ENCODE assay signal across 25 cellular contexts in the genomic region with DNA sequence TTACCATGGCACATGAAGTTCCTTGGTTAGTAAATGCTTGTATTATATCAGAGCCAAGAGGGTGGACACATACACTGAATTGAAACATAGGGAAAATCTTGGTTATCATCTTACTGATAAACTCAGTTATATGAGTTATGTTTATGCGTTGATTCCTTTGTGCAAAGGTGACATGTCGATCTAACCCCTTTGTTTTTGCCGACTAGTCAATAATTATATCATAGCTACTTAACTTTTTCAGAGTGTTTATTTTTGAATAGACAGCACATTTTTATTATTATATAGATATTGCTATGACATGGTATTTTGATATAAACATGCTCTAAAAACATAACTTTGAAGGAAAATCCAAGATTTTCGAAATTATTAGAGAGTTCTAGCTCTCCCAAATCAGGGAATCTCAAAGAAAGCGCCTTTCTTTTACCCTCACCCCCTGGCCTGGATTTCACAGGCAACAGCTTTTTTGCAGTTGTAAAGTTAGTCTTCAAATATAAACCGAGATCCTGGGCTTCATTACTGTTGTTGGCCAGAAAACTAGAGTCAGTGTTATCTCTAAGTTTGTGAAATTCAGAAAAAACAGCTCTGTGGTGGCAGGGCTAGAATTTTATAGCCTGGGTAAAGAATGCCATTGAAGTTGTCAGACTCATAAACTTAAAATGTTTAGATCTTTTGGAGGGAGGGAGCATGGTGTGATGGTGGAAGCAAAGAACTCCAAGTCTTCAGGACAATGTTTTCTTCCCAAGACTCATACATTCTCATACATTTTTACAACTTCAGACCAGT. TPM values are rescaled to one million over a fixed set of nuclear protein-coding genes. Genes with fewer than 3 reads are reported as not detected.
DNase-seq lines count a peak whose midpoint lies in the region; ATAC-seq, FAIRE-seq and TF ChIP-seq lines count a peak whose summit lies in the region.
"Had no signal": no experiment of that assay in that cellular context is flagged by ENCODE, and none has a peak within 500 bp of the region (broad histone marks: within the 10 kb centered on the region; RNA-seq: fewer than 3 reads in every experiment).

No MANE protein-coding gene starts in this region.

- 1% methylated on average over 6 of the region's 6 CpGs for WGBS in HepG2 (ENCODE audit: low lambda C conversion rate)
- WGBS in right lobe of liver (ENCODE audit: insufficient coverage, low coverage, low lambda C conversion rate, missing lambda C conversion rate), result 37% methylated on average over 6 of the region's 6 CpGs
- WGBS in smooth muscle cell (ENCODE audit: low lambda C conversion rate), result 31% methylated on average over 6 of the region's 6 CpGs

- H3K4me3 Mint-ChIP-seq in mesothelial cell of epicardium, result no peak overlapping the region
- no peak overlapping the region for H3K4me3 Mint-ChIP-seq in activated CD8-positive, alpha-beta T cell treated with anti-CD3 and anti-CD28 coated beads, Interleukin-2, amount 10 ng/mL, durations not matched to agents 7 days and 5 days
- H3K4me3 Mint-ChIP-seq: CD14-positive monocyte had no signal

- H2AFZ ChIP-seq in HepG2 (ENCODE audit: low read length) (no peak overlapping the region), smooth muscle cell (ENCODE audit: low read depth) (no peak overlapping the region)
- H2AFZ ChIP-seq: PC-9 had no signal

- H3K4me3 ChIP-seq in HepG2 (replicated peaks in 1 of 3; ENCODE audit: insufficient read depth in 1 of 3, low read depth in 2 of 3, low read length in 3 of 3), result no peak overlapping the region
- no peak overlapping the region for H3K4me3 ChIP-seq in right lobe of liver
- H3K4me3 ChIP-seq in smooth muscle cell, result no peak overlapping the region
- H3K4me3 ChIP-seq: PC-9, SJCRH30 had no signal

- BruUV-seq in HepG2 (replicated peaks; lab: Mats Ljungman, UMichigan), result no TSS peak

- TF ChIP-seq POLR2A in HepG2 (IDR thresholded peaks at IDR 0.05; ENCODE audit: insufficient read depth in 1 of 2, low read depth in 2 of 2, low read length in 2 of 2) (no peak), right lobe of liver (IDR thresholded peaks at IDR 0.05) (no peak)

- H3K4me2 ChIP-seq in HepG2 (ENCODE audit: low read depth, low read length), result no peak overlapping the region
- peak overlapping the region; percentile 34 for H3K4me2 ChIP-seq in smooth muscle cell
- H3K4me2 ChIP-seq: KMS-11, PC-9 had no signal

- in situ Hi-C loops in HepG2 (cut with HindIII; ENCODE audit: extremely low pct_ligation_motif_present, low pct_unique_long_range_greater_than_20kb), result no loop called here

- no peak for TF ChIP-seq EP300 in HepG2 (IDR thresholded peaks at IDR 0.05; ENCODE audit: low read depth in 2 of 2, low read length in 2 of 2)
- no peak for TF ChIP-seq EP300 in HepG2 (CRISPR knock-in tag; IDR thresholded peaks at IDR 0.05; ENCODE audit: borderline replicate concordance)

- CTCF ChIA-PET in HepG2 (lab: Yijun Ruan, JAX; ENCODE audit: low intra/inter-chr PET ratio, low total read pairs), result no interaction called here
- CTCF ChIA-PET in activated CD8-positive, alpha-beta T cell treated with anti-CD3 and anti-CD28 coated beads, Interleukin-2, amount 10 ng/mL, durations not matched to agents 7 days and 5 days (lab: Charles Lee), result no interaction called here

- H3K27ac Mint-ChIP-seq in mesothelial cell of epicardium, result peak overlapping the region; percentile 64
- H3K27ac Mint-ChIP-seq in activated CD8-positive, alpha-beta T cell treated with anti-CD3 and anti-CD28 coated beads, Interleukin-2, amount 10 ng/mL, durations not matched to agents 7 days and 5 days, result no peak overlapping the region

- no peaks in the 10 kb centered on the region for H3K9me3 Mint-ChIP-seq in mesothelial cell of epicardium
- no peaks in the 10 kb centered on the region for H3K9me3 Mint-ChIP-seq in activated CD8-positive, alpha-beta T cell treated with anti-CD3 and anti-CD28 coated beads, Interleukin-2, amount 10 ng/mL, durations not matched to agents 7 days and 5 days (ENCODE audit: insufficient read depth)

- H3K36me3 ChIP-seq in HepG2 (replicated peaks in 1 of 2; ENCODE audit: control insufficient read depth in 1 of 2, insufficient read depth in 2 of 2, low read length in 2 of 2) (no peaks in the 10 kb centered on the region), right lobe of liver (no peaks in the 10 kb centered on the region), smooth muscle cell (ENCODE audit: low read depth) (no peaks in the 10 kb centered on the region)
- H3K36me3 ChIP-seq: BE2C, SJCRH30 had no signal

- no peaks in the 10 kb centered on the region for H3K36me3 Mint-ChIP-seq in mesothelial cell of epicardium
- no peaks in the 10 kb centered on the region for H3K36me3 Mint-ChIP-seq in activated CD8-positive, alpha-beta T cell treated with anti-CD3 and anti-CD28 coated beads, Interleukin-2, amount 10 ng/mL, durations not matched to agents 7 days and 5 days (ENCODE audit: low read depth)
- H3K36me3 Mint-ChIP-seq: CD14-positive monocyte had no signal

- H3K4me1 ChIP-seq in HepG2 (ENCODE audit: insufficient read depth, low read length) (no peaks in the 10 kb centered on the region), right lobe of liver (no peaks in the 10 kb centered on the region), smooth muscle cell (ENCODE audit: low read depth) (peaks cover 5% of the 10 kb centered on the region)
- H3K4me1 ChIP-seq: BE2C had no signal

- FAIRE-seq in HepG2 (lab: Jason Lieb, UNC), result no peak
- FAIRE-seq: GM12891, H54 had no signal

- H3F3A ChIP-seq in smooth muscle cell (ENCODE audit: low read depth), result peaks cover 22% of the 10 kb centered on the region

- DNase-seq in HepG2 (ENCODE audit: low spot score) (no peak), right lobe of liver (no peak), amniotic epithelial cell (ENCODE audit: low read depth) (peak; percentile 49), mesothelial cell of epicardium (ENCODE audit: low spot score in 2 of 2, unreplicated experiment in 2 of 2) (no peak), smooth muscle cell (lab: John Stamatoyannopoulos, UW; ENCODE audit: unreplicated experiment) (no peak), DMS53 treated with DMSO at 0.1 percent for 48 hours (lab: John Stamatoyannopoulos, UW; ENCODE audit: unreplicated experiment) (no peak), KG1 (lab: John Stamatoyannopoulos, UW) (no peak)
- no peak for DNase-seq in activated CD8-positive, alpha-beta T cell treated with anti-CD3 and anti-CD28 coated beads, Interleukin-2, amount 10 ng/mL, durations not matched to agents 7 days and 5 days
- DNase-seq: ACHN, BE2C, DMS153, GDM1, NCI-H1092 treated with DMSO at 0.1 percent for 48 hours, NCI-H1436 treated with DMSO at 0.1 percent for 48 hours, NCI-H1930, NCI-H2107, NCI-H526, PC-9, SJCRH30 had no signal

- H3K27me3 Mint-ChIP-seq in mesothelial cell of epicardium (ENCODE audit: low read depth), result no peaks in the 10 kb centered on the region
- H3K27me3 Mint-ChIP-seq in activated CD8-positive, alpha-beta T cell treated with anti-CD3 and anti-CD28 coated beads, Interleukin-2, amount 10 ng/mL, durations not matched to agents 7 days and 5 days (ENCODE audit: low read depth), result no peaks in the 10 kb centered on the region

- H3K27me3 ChIP-seq in HepG2 (ENCODE audit: control insufficient read depth in 1 of 2, insufficient read depth in 2 of 2, low read length in 2 of 2), result no peaks in the 10 kb centered on the region
- no peaks in the 10 kb centered on the region for H3K27me3 ChIP-seq in right lobe of liver
- H3K27me3 ChIP-seq in smooth muscle cell (ENCODE audit: low read depth), result no peaks in the 10 kb centered on the region
- H3K27me3 ChIP-seq: BE2C, SJCRH30 had no signal

- intact Hi-C loops in HepG2 (cut with micrococcal nuclease; ENCODE audit: unreplicated experiment) (no loop called here), right lobe of liver (cut with DNase I) (no loop called here)

- H4K20me1 ChIP-seq in HepG2 (ENCODE audit: insufficient read depth, low read length) (no peaks in the 10 kb centered on the region), smooth muscle cell (ENCODE audit: low read depth) (no peaks in the 10 kb centered on the region)

- H3K9me3 ChIP-seq in HepG2 (ENCODE audit: low read length), result no peaks in the 10 kb centered on the region
- H3K9me3 ChIP-seq in right lobe of liver, result no peaks in the 10 kb centered on the region
- no peaks in the 10 kb centered on the region for H3K9me3 ChIP-seq in smooth muscle cell (replicated peaks; ENCODE audit: low read depth)
- H3K9me3 ChIP-seq: BE2C, SJCRH30 had no signal

- H3K9ac ChIP-seq in HepG2 (ENCODE audit: insufficient read depth, low read depth, low read length) (no peak overlapping the region), smooth muscle cell (ENCODE audit: low read depth) (no peak overlapping the region)
- H3K9ac ChIP-seq: KMS-11 had no signal

- H3K4me1 Mint-ChIP-seq in mesothelial cell of epicardium, result peaks cover 31% of the 10 kb centered on the region
- no peaks in the 10 kb centered on the region for H3K4me1 Mint-ChIP-seq in activated CD8-positive, alpha-beta T cell treated with anti-CD3 and anti-CD28 coated beads, Interleukin-2, amount 10 ng/mL, durations not matched to agents 7 days and 5 days (ENCODE audit: low read depth)
- H3K4me1 Mint-ChIP-seq: CD14-positive monocyte had no signal

- H3K27ac ChIP-seq in HepG2 (ENCODE audit: extremely low read length, insufficient read depth, low read length) (no peak overlapping the region), right lobe of liver (no peak overlapping the region), smooth muscle cell (ENCODE audit: low read depth) (peak overlapping the region; percentile 72)
- H3K27ac ChIP-seq: 22Rv1, KMS-11, PC-9, SJCRH30 had no signal

- TF ChIP-seq CTCF in HepG2 (CRISPR knock-in tag; IDR thresholded peaks at IDR 0.05), result no peak
- no peak for TF ChIP-seq CTCF in right lobe of liver (IDR thresholded peaks at IDR 0.05)
- TF ChIP-seq CTCF in mesothelial cell of epicardium (IDR thresholded peaks at IDR 0.05; ENCODE audit: unreplicated experiment), result no peak
- no peak for TF ChIP-seq CTCF in smooth muscle cell (IDR thresholded peaks at IDR 0.05; ENCODE audit: borderline replicate concordance, insufficient read depth, poor library complexity, severe bottlenecking)

- TF ChIP-seq RAD21 in HepG2 (CRISPR knock-in tag; IDR thresholded peaks at IDR 0.05), result no peak

- H3K79me2 ChIP-seq in HepG2 (ENCODE audit: insufficient read depth, low read length) (no peaks in the 10 kb centered on the region), smooth muscle cell (ENCODE audit: low read depth) (peaks cover 5% of the 10 kb centered on the region)

- ATAC-seq in HepG2 (no peak), right lobe of liver (no peak)
- ATAC-seq in activated CD8-positive, alpha-beta T cell treated with anti-CD3 and anti-CD28 coated beads, Interleukin-2, amount 10 ng/mL, durations not matched to agents 7 days and 5 days, result no peak
- ATAC-seq: Right ventricle myocardium inferior had no signal

- POLR2A ChIA-PET in HepG2 (lab: Yijun Ruan, JAX), result no interaction called here
- POLR2A ChIA-PET in activated CD8-positive, alpha-beta T cell treated with anti-CD3 and anti-CD28 coated beads, Interleukin-2, amount 10 ng/mL, durations not matched to agents 7 days and 5 days (lab: Charles Lee), result no interaction called here

RNA-seq across cellular contexts. Expression of gene PITX2, which starts 45.8 kb away (rescaled TPM):
- total RNA-seq in HepG2 (2016; rRNA removed; fragmentation: Illumina TruSeq; extraction: Trizol) (not detected in 2 replicates), right lobe of liver (not detected), mesothelial cell of epicardium (88.7 to 99.3 TPM (median 95.5 TPM) in 3 replicates), smooth muscle cell (269 and 289 TPM in 2 replicates)
- not detected in 2 replicates for total RNA-seq in HepG2 (2016; cell fraction: cytosol; rRNA removed; fragmentation: Illumina TruSeq; extraction: Trizol; ENCODE audit: low read depth)
- not detected in 2 replicates for total RNA-seq in HepG2 (2016; cell fraction: insoluble cytoplasmic fraction; rRNA removed; fragmentation: Illumina TruSeq; extraction: Trizol)
- not detected in 2 replicates for total RNA-seq in HepG2 (2016; cell fraction: membrane; rRNA removed; fragmentation: Illumina TruSeq; extraction: Trizol)
- total RNA-seq in HepG2 (2016; cell fraction: nucleus; rRNA removed; fragmentation: Illumina TruSeq; extraction: Trizol), result not detected in 2 replicates
- polyA plus RNA-seq in HepG2 (2011; rRNA removed) (not detected in 2 replicates), smooth muscle cell (382 and 543 TPM in 2 replicates)
- not detected in 2 replicates for polyA plus RNA-seq in HepG2 (2011; cell fraction: cytosol; rRNA removed)
- polyA plus RNA-seq in HepG2 (2011; cell fraction: nucleus; rRNA removed), result not detected in 2 replicates
- polyA plus RNA-seq in HepG2 (2012), result not detected in 2 replicates
- polyA plus RNA-seq in HepG2 (2016; cell fraction: cytosol; fragmentation: Illumina TruSeq; extraction: Trizol; ENCODE audit: low read depth), result not detected in 2 replicates
- polyA plus RNA-seq in HepG2 (2016; cell fraction: insoluble cytoplasmic fraction; fragmentation: Illumina TruSeq; extraction: Trizol; ENCODE audit: low read depth), result not detected in 2 replicates
- not detected in 2 replicates for polyA plus RNA-seq in HepG2 (2016; cell fraction: membrane; fragmentation: Illumina TruSeq; extraction: Trizol; ENCODE audit: low read depth)
- polyA plus RNA-seq in HepG2 (2016; cell fraction: nucleus; fragmentation: Illumina TruSeq; extraction: Trizol; ENCODE audit: insufficient read depth, low read depth), result not detected in 2 replicates
- polyA minus RNA-seq in HepG2 (2011; rRNA and poly(A)+ RNA removed; ENCODE audit: low replicate concordance), result 7.3 TPM in 1 of 2 replicates, not detected in the other
- polyA minus RNA-seq in HepG2 (2011; cell fraction: cytosol; rRNA and poly(A)+ RNA removed), result not detected in 2 replicates
- polyA minus RNA-seq in HepG2 (2011; cell fraction: nucleus; rRNA and poly(A)+ RNA removed), result not detected in 2 replicates
- total RNA-seq in activated CD8-positive, alpha-beta T cell treated with anti-CD3 and anti-CD28 coated beads, Interleukin-2, amount 10 ng/mL, durations not matched to agents 7 days and 5 days, result not detected
- total RNA-seq: Right ventricle myocardium inferior had no signal
- polyA plus RNA-seq: CD14-positive monocyte had no signal

Comparison
In these comparisons a context has a peak if more than half of its experiments do, and no peak if none do; other contexts are left out.
1. RNA of gene PITX2, which starts 45.8 kb away (total RNA-seq): 269 to 289 TPM in smooth muscle cell and 88.7 to 99.3 TPM in mesothelial cell of epicardium; not detected in activated CD8-positive, alpha-beta T cell treated with anti-CD3 and anti-CD28 coated beads, Interleukin-2, amount 10 ng/mL, durations not matched to agents 7 days and 5 days, not detected in HepG2 and not detected in right lobe of liver; every median in the first group is over 10 times any median in the second.